8 cellular contexts compared by ENCODE assay signal in genomic region chr12:89949457-89950195, GRCh38.
DNase-seq lines count a peak whose midpoint lies in the region; ATAC-seq and TF ChIP-seq lines count a peak whose summit lies in the region.

No MANE protein-coding gene starts in this region.

- H3K4me3 ChIP-seq in SK-N-MC, result no peak overlapping the region

- H3K36me3 ChIP-seq in SK-N-MC (ENCODE audit: insufficient read depth, low read length), result no peaks in the 10 kb centered on the region

- intact Hi-C loops in natural killer cell (cut with micrococcal nuclease), result loop anchor here (1.0 to 2.0 kb wide), 4 partner anchors 69 to 241 kb away; partner anchors contain the start of gene ATP2B1

- H3K4me1 Mint-ChIP-seq in natural killer cell, result peaks cover 25 to 27% of the 10 kb centered on the region in 2 donors

- H3K4me3 Mint-ChIP-seq in natural killer cell, result peak overlapping the region; percentile 22

- H3K36me3 Mint-ChIP-seq in natural killer cell, result no peaks in the 10 kb centered on the region

- ATAC-seq in GM19025 (IDR thresholded peaks at IDR 0.05; ENCODE audit: low read depth, unreplicated experiment) (peak; percentile 85), HG03103 (IDR thresholded peaks at IDR 0.05; ENCODE audit: low read depth, unreplicated experiment) (peak; percentile 95), natural killer cell (peak; percentile 88 to 96 (median 96))

- peak; percentile 70 for DNase-seq in CD1c-positive myeloid dendritic cell (ENCODE audit: extremely low spot score)
- DNase-seq in SK-N-MC (ENCODE audit: low read depth, low spot score), result no peak
- DNase-seq in dermis blood vessel endothelial cell, result peak; percentile 98
- DNase-seq in natural killer cell, result peak; percentile 23
- no peak for DNase-seq in ureter (ENCODE audit: low spot score)
- DNase-seq in NCI-H146 treated with DMSO at 0.1 percent for 48 hours (lab: John Stamatoyannopoulos, UW; ENCODE audit: unreplicated experiment), result no peak

- H3K27me3 Mint-ChIP-seq in natural killer cell (ENCODE audit: low read depth in 2 of 2), result no peaks in the 10 kb centered on the region

- no peak overlapping the region for H3K9ac ChIP-seq in SK-N-MC (ENCODE audit: insufficient read length)

- H3K9me3 Mint-ChIP-seq in natural killer cell, result no peaks in the 10 kb centered on the region

- H3K9me3 ChIP-seq in SK-N-MC (ENCODE audit: low read depth, low read length), result no peaks in the 10 kb centered on the region

- H3K27ac Mint-ChIP-seq in natural killer cell, result peak overlapping the region; percentile 75 to 89

- peak; percentile 35 for TF ChIP-seq CTCF in natural killer cell (IDR thresholded peaks at IDR 0.05)

- peak overlapping the region; percentile 93 for H3K27ac ChIP-seq in SK-N-MC

Comparison
In these comparisons a context has a peak if more than half of its experiments do, and no peak if none do; other contexts are left out.
1. DNase-seq: peak in CD1c-positive myeloid dendritic cell (single experiment), dermis blood vessel endothelial cell (single experiment) and natural killer cell (single experiment); none in SK-N-MC (single experiment), ureter (single experiment) and NCI-H146 treated with DMSO at 0.1 percent for 48 hours (single experiment).
2. Peak in every context shown above with its lines, with median percentiles within 50 percentile points of each other: ATAC-seq.